In the genomic region with DNA sequence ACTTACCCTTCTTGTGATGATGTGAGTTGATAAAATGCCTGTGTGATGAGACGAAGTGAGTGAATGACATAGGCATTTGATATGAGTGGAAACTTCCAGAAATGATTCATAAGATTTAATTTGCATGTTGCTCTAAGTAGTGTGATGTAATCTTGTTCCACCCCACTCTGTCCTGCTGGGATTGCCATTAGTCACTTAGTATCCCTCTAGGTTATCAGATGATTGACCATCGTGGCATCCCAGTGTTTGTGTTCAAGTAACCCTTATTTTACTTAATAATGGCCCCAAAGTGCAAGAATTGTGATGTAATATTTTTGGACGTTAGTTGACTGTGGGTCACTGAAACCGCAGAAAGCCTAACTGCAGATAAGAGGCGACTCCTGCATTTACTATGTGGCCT, we compare ENCODE assay signal across 12 cellular contexts.
A peak's percentile ranks its signal among the peaks of the same experiment; 100 is the strongest.
DNase-seq lines count a peak whose midpoint lies in the region; ATAC-seq, FAIRE-seq and TF ChIP-seq lines count a peak whose summit lies in the region.
"Had no signal": no experiment of that assay in that cellular context is flagged by ENCODE, and none has a peak within 500 bp of the region (broad histone marks: within the 10 kb centered on the region; RNA-seq: fewer than 3 reads in every experiment).

No MANE protein-coding gene starts in this region.

- H3K9me3 Mint-ChIP-seq in endothelial cell (ENCODE audit: unreplicated experiment), result no peaks in the 10 kb centered on the region

- H2BK12ac ChIP-seq in mesenchymal stem cell (ENCODE audit: low read length in 2 of 2), result no peak overlapping the region

- H3K14ac ChIP-seq in mesenchymal stem cell (ENCODE audit: low read length in 2 of 2), result no peak overlapping the region

- H4K8ac ChIP-seq in mesenchymal stem cell (ENCODE audit: low read length), result no peak overlapping the region

- no peaks in the 10 kb centered on the region for H3K79me1 ChIP-seq in mesenchymal stem cell (replicated peaks; ENCODE audit: low read length, poor library complexity, severe bottlenecking)

- no peak for ATAC-seq in GM19324 (IDR thresholded peaks at IDR 0.05; ENCODE audit: low FRiP score, unreplicated experiment)
- no peak for ATAC-seq in GM19467 (IDR thresholded peaks at IDR 0.05; ENCODE audit: unreplicated experiment)
- ATAC-seq: left colon had no signal

- no peak for FAIRE-seq in small intestine (lab: Jason Lieb, UNC)
- FAIRE-seq: D721Med had no signal

- H3K36me3 ChIP-seq in MG63 (no peaks in the 10 kb centered on the region), mesenchymal stem cell (ENCODE audit: control insufficient read depth in 1 of 2, insufficient read depth in 2 of 2, low read depth in 1 of 2, low read length in 2 of 2) (no peaks in the 10 kb centered on the region), small intestine (ENCODE audit: control insufficient read depth in 2 of 2, insufficient read depth in 2 of 2, low read length in 2 of 2) (no peaks in the 10 kb centered on the region)
- H3K36me3 ChIP-seq: colonic mucosa had no signal

- TF ChIP-seq CTCF in endothelial cell (IDR thresholded peaks at IDR 0.05; ENCODE audit: unreplicated experiment), result no peak

- peak; percentile 73 for DNase-seq in AG20443 (ENCODE audit: low spot score)
- peak; percentile 53 for DNase-seq in MG63
- peak; percentile 63 for DNase-seq in dermis blood vessel endothelial cell
- DNase-seq in mesenchymal stem cell, result peak; percentile 90
- DNase-seq in endothelial cell (ENCODE audit: low spot score), result no peak
- no peak for DNase-seq in small intestine
- DNase-seq: activated T-cell treated with anti-CD3 and anti-CD28 coated beads for 4 hours, colonic mucosa, left colon had no signal

- H3K23ac ChIP-seq in mesenchymal stem cell (ENCODE audit: low read length in 2 of 2), result no peak overlapping the region

- H3K4me3 Mint-ChIP-seq in endothelial cell (ENCODE audit: unreplicated experiment), result no peak overlapping the region

- H3K27me3 ChIP-seq in MG63 (no peaks in the 10 kb centered on the region), mesenchymal stem cell (ENCODE audit: control insufficient read depth in 1 of 2, insufficient read depth in 1 of 2, low read length in 2 of 2) (no peaks in the 10 kb centered on the region), small intestine (ENCODE audit: control insufficient read depth in 2 of 2, insufficient read depth in 2 of 2, low read length in 2 of 2) (no peaks in the 10 kb centered on the region)
- H3K27me3 ChIP-seq: colonic mucosa had no signal

- WGBS in mesenchymal stem cell, result 25% methylated on average over 5 of the region's 5 CpGs
- 61 to 76% (median 65%) methylated on average over 5 of the region's 5 CpGs for WGBS in small intestine, 3 donors

- no peak overlapping the region for H3K4me2 ChIP-seq in mesenchymal stem cell (ENCODE audit: low read length, poor library complexity, severe bottlenecking)

- H3K9me3 ChIP-seq in MG63 (no peaks in the 10 kb centered on the region), mesenchymal stem cell (ENCODE audit: control insufficient read depth, low read length) (no peaks in the 10 kb centered on the region), small intestine (ENCODE audit: control insufficient read depth, low read depth) (no peaks in the 10 kb centered on the region)
- H3K9me3 ChIP-seq: colonic mucosa had no signal

- peak overlapping the region in 1 of 2 experiments; percentile 15 for H3K18ac ChIP-seq in mesenchymal stem cell (ENCODE audit: low read depth in 1 of 2, low read length in 2 of 2)

- H2AK5ac ChIP-seq in mesenchymal stem cell (ENCODE audit: low read length, severe bottlenecking), result no peak overlapping the region

- no peak overlapping the region for H3K4ac ChIP-seq in mesenchymal stem cell (ENCODE audit: low read depth in 1 of 2, low read length in 2 of 2)

- H3K27ac ChIP-seq in mesenchymal stem cell (ENCODE audit: low read length, poor library complexity, severe bottlenecking) (peak overlapping the region; percentile 42), small intestine (ENCODE audit: low read depth in 1 of 2, low read length in 1 of 2) (no peak overlapping the region)
- H3K27ac ChIP-seq: colonic mucosa had no signal

- H3K4me1 ChIP-seq in mesenchymal stem cell (ENCODE audit: control insufficient read depth, insufficient read depth, low read depth, low read length) (no peaks in the 10 kb centered on the region), small intestine (ENCODE audit: control insufficient read depth in 2 of 2, insufficient read depth in 1 of 2, low read depth in 1 of 2, low read length in 1 of 2) (no peaks in the 10 kb centered on the region)
- H3K4me1 ChIP-seq: colonic mucosa had no signal

- H3K9ac ChIP-seq in mesenchymal stem cell (ENCODE audit: low read length), result no peak overlapping the region

- no peak overlapping the region for H4K91ac ChIP-seq in mesenchymal stem cell (ENCODE audit: low read length)

- H2AFZ ChIP-seq in mesenchymal stem cell (ENCODE audit: low read depth, low read length), result no peak overlapping the region

- H2BK5ac ChIP-seq in mesenchymal stem cell (ENCODE audit: low read depth, low read length, poor library complexity, severe bottlenecking), result no peak overlapping the region

- H3K27me3 Mint-ChIP-seq in endothelial cell (ENCODE audit: unreplicated experiment), result no peaks in the 10 kb centered on the region

- no peak overlapping the region for H2BK15ac ChIP-seq in mesenchymal stem cell (ENCODE audit: low read depth, poor library complexity, severe bottlenecking)

- H3K4me3 ChIP-seq in MG63 (no peak overlapping the region), mesenchymal stem cell (ENCODE audit: insufficient read depth in 1 of 2, low read depth in 1 of 2, low read length in 2 of 2) (no peak overlapping the region), small intestine (ENCODE audit: low read depth in 1 of 2, low read length in 2 of 2) (no peak overlapping the region)
- H3K4me3 ChIP-seq: colonic mucosa had no signal

- no peaks in the 10 kb centered on the region for H3K4me1 Mint-ChIP-seq in endothelial cell (ENCODE audit: unreplicated experiment)

- no peaks in the 10 kb centered on the region for H3K36me3 Mint-ChIP-seq in endothelial cell (ENCODE audit: low read depth, unreplicated experiment)

- H3K27ac Mint-ChIP-seq in endothelial cell (ENCODE audit: unreplicated experiment), result no peak overlapping the region

- H2BK120ac ChIP-seq in mesenchymal stem cell (ENCODE audit: low read depth, low read length), result no peak overlapping the region

Comparison
In these comparisons a context has a peak if more than half of its experiments do, and no peak if none do; other contexts are left out.
1. DNase-seq: peak in AG20443 (single experiment), MG63 (single experiment), dermis blood vessel endothelial cell (single experiment) and mesenchymal stem cell (single experiment); none in endothelial cell (single experiment) and small intestine (single experiment).